ENCODE assay signal across 14 cellular contexts in the genomic region with DNA sequence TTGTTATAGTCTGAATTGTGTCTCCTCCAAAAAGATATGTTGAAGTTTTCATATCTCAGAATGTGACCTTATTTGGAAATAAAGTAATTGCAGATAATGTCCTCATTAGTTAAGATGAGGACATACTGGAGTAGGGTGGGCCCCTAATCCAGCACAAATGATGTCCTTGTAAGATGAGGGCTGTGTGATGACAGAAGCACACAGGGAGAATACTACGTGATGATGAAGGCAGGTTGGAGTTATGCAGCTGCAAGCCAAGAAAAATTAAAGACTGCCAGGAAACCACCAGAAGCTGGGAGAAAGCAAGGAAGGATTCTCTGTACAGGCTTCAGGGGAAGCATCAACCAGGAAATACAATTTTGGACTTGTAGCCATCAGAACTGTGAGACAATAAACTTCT. TPM values are rescaled to one million over a fixed set of nuclear protein-coding genes. Genes with fewer than 3 reads are reported as not detected.
DNase-seq lines count a peak whose midpoint lies in the region; ATAC-seq and TF ChIP-seq lines count a peak whose summit lies in the region.
"Had no signal": no experiment of that assay in that cellular context is flagged by ENCODE, and none has a peak within 500 bp of the region (broad histone marks: within the 10 kb centered on the region; RNA-seq: fewer than 3 reads in every experiment).

No MANE protein-coding gene starts in this region.

- H3K4me1 Mint-ChIP-seq in CD8-positive, alpha-beta T cell (ENCODE audit: low read depth): no peaks in the 10 kb centered on the region
- H3K4me1 Mint-ChIP-seq: CD14-positive monocyte; CD8-positive, alpha-beta memory T cell; IgD-negative memory B cell had no signal

- H3K9me3 Mint-ChIP-seq in CD8-positive, alpha-beta T cell: no peaks in the 10 kb centered on the region

- no peak overlapping the region for H3K56ac ChIP-seq in IMR-90 (ENCODE audit: extremely low read depth, insufficient read depth, low read length)

- no peaks in the 10 kb centered on the region for H4K20me1 ChIP-seq in IMR-90 (ENCODE audit: insufficient read depth, low read length)

- dilution Hi-C loops in IMR-90 (cut with HindIII; ENCODE audit: low sequenced_read_pairs, unreplicated experiment): no loop called here

- no peak overlapping the region for H3K14ac ChIP-seq in IMR-90 (replicated peaks; ENCODE audit: low read depth, low read length)

- H3K4me3 ChIP-seq in IMR-90 (ENCODE audit: insufficient read depth, low read depth, low read length): no peak overlapping the region
- H3K4me3 ChIP-seq in fibroblast of the aortic adventitia (ENCODE audit: low read depth, low read length): no peak overlapping the region
- no peak overlapping the region for H3K4me3 ChIP-seq in CD8-positive, alpha-beta T cell (ENCODE audit: low read depth, low read length)
- H3K4me3 ChIP-seq: A549 had no signal

- no peaks in the 10 kb centered on the region for H3K36me3 Mint-ChIP-seq in CD8-positive, alpha-beta T cell
- H3K36me3 Mint-ChIP-seq: CD14-positive monocyte; CD8-positive, alpha-beta memory T cell; IgD-negative memory B cell had no signal

- TF ChIP-seq CTCF in IMR-90 (conservative IDR thresholded peaks at IDR 0.05; ENCODE audit: low read depth, low read length): no peak
- no peak for TF ChIP-seq CTCF in fibroblast of the aortic adventitia (IDR thresholded peaks at IDR 0.05; ENCODE audit: insufficient read depth, low read length)
- TF ChIP-seq CTCF in CD8-positive, alpha-beta T cell (IDR thresholded peaks at IDR 0.05): no peak

- in situ Hi-C loops in IMR-90 (cut with MboI; ENCODE audit: low sequenced_read_pairs): no loop called here

- H3K4me1 ChIP-seq in IMR-90 (ENCODE audit: control insufficient read depth, insufficient read depth, low read length): no peaks in the 10 kb centered on the region
- no peaks in the 10 kb centered on the region for H3K4me1 ChIP-seq in CD8-positive, alpha-beta T cell (ENCODE audit: insufficient read depth, low read length)
- H3K4me1 ChIP-seq: A549, Caco-2 had no signal

- no peak overlapping the region for H3K4ac ChIP-seq in IMR-90 (ENCODE audit: low read depth, low read length)

- no peak for TF ChIP-seq POLR2A in IMR-90 (IDR thresholded peaks at IDR 0.05; ENCODE audit: low read depth, low read length)

- no peak overlapping the region for H2BK5ac ChIP-seq in IMR-90 (ENCODE audit: low read depth, low read length, poor library complexity, severe bottlenecking)

- peak; percentile 29 for DNase-seq in IMR-90
- peak; percentile 25 for DNase-seq in astrocyte of the hippocampus (ENCODE audit: low read depth, low spot score)
- peak; percentile 63 for DNase-seq in fibroblast of the aortic adventitia (ENCODE audit: low read depth)
- DNase-seq in CD8-positive, alpha-beta T cell: no peak
- no peak for DNase-seq in NOMO-1 (lab: John Stamatoyannopoulos, UW; ENCODE audit: unreplicated experiment in 2 of 2)
- DNase-seq: Caco-2; CD8-positive, alpha-beta memory T cell; DND-41; GF-D8 had no signal

- H4K8ac ChIP-seq in IMR-90 (ENCODE audit: low read depth in 2 of 2, low read length in 2 of 2): no peak overlapping the region

- no peak overlapping the region for H3K27ac ChIP-seq in IMR-90 (ENCODE audit: insufficient read depth, low read length)
- no peak overlapping the region for H3K27ac ChIP-seq in CD8-positive, alpha-beta T cell (ENCODE audit: low read depth, low read length)
- H3K27ac ChIP-seq: A549 had no signal

- no peak overlapping the region for H3K23ac ChIP-seq in IMR-90 (ENCODE audit: low read depth, low read length)

- no peaks in the 10 kb centered on the region for H3K79me1 ChIP-seq in IMR-90 (ENCODE audit: low read depth in 1 of 2, low read length in 2 of 2)

- H3K9me3 ChIP-seq in IMR-90 (ENCODE audit: control insufficient read depth, insufficient read depth, low read length): no peaks in the 10 kb centered on the region
- H3K9me3 ChIP-seq in CD8-positive, alpha-beta T cell (ENCODE audit: low read length): no peaks in the 10 kb centered on the region
- H3K9me3 ChIP-seq: A549, Caco-2 had no signal

- POLR2A ChIA-PET in IMR-90 (lab: Charles Lee; ENCODE audit: unreplicated experiment): no interaction called here
- POLR2A ChIA-PET in CD8-positive, alpha-beta T cell (lab: Charles Lee): no interaction called here

- no peak overlapping the region for H2BK20ac ChIP-seq in IMR-90 (ENCODE audit: low read depth, low read length)

- CTCF ChIA-PET in IMR-90 (lab: Yijun Ruan, JAX): no interaction called here
- CTCF ChIA-PET in CD8-positive, alpha-beta T cell (lab: Charles Lee): no interaction called here

- no peaks in the 10 kb centered on the region for H3K36me3 ChIP-seq in IMR-90 (ENCODE audit: control insufficient read depth, insufficient read depth, low read length)
- no peaks in the 10 kb centered on the region for H3K36me3 ChIP-seq in CD8-positive, alpha-beta T cell (ENCODE audit: insufficient read depth, low read length)

- no TSS peak for BruUV-seq in IMR-90 (replicated peaks; lab: Mats Ljungman, UMichigan)

- ATAC-seq in IMR-90 (ENCODE audit: low read depth) (no peak), HG03159 (IDR thresholded peaks at IDR 0.05; ENCODE audit: unreplicated experiment) (no peak)
- no peak for ATAC-seq in CD8-positive, alpha-beta T cell
- ATAC-seq: A549, HCT116 had no signal

- H3K27me3 ChIP-seq in IMR-90 (ENCODE audit: control insufficient read depth, insufficient read depth, low read length): no peaks in the 10 kb centered on the region; the same call in 1 of the 2 replicates
- no peaks in the 10 kb centered on the region for H3K27me3 ChIP-seq in CD8-positive, alpha-beta T cell (ENCODE audit: insufficient read depth, low read length)

- H3K27me3 Mint-ChIP-seq in CD8-positive, alpha-beta T cell (ENCODE audit: low read depth): no peaks in the 10 kb centered on the region

- no peak overlapping the region for H2AFZ ChIP-seq in IMR-90 (replicated peaks; ENCODE audit: low read length, poor library complexity)

- H4K91ac ChIP-seq in IMR-90 (ENCODE audit: insufficient read depth, low read depth, low read length): no peak overlapping the region

- no peak overlapping the region for H3K9ac ChIP-seq in IMR-90 (ENCODE audit: low read depth, low read length)

- H2AK9ac ChIP-seq in IMR-90 (replicated peaks; ENCODE audit: low read depth, low read length, poor library complexity): no peak overlapping the region

- H4K5ac ChIP-seq in IMR-90 (ENCODE audit: low read depth, low read length): no peak overlapping the region

- no peaks in the 10 kb centered on the region; the same call in 1 of the 2 replicates for H3K9me1 ChIP-seq in IMR-90 (ENCODE audit: insufficient read depth, low read length)

- no peak overlapping the region for H3K4me2 ChIP-seq in IMR-90 (ENCODE audit: low read depth, low read length)
- H3K4me2 ChIP-seq: A549 had no signal

- H2BK15ac ChIP-seq in IMR-90 (ENCODE audit: low read depth, low read length): no peak overlapping the region

- no peak overlapping the region for H2AK5ac ChIP-seq in IMR-90 (ENCODE audit: low read depth, low read length)

- no peak overlapping the region for H2BK120ac ChIP-seq in IMR-90 (ENCODE audit: low read depth, low read length)

- no peak overlapping the region for H3K27ac Mint-ChIP-seq in CD8-positive, alpha-beta T cell
- H3K27ac Mint-ChIP-seq: CD14-positive monocyte; CD8-positive, alpha-beta memory T cell; IgD-negative memory B cell had no signal

- no CpG with 5 or more reads among the region's 1 CpG for WGBS in IMR-90 (ENCODE audit: extremely low coverage in 2 of 2, insufficient read length in 1 of 2), 2 experiments

- no peak for TF ChIP-seq RAD21 in IMR-90 (IDR thresholded peaks at IDR 0.05; ENCODE audit: low read length)

- intact Hi-C loops in IMR-90 (cut with micrococcal nuclease): no loop called here
- intact Hi-C loops in CD8-positive, alpha-beta T cell (cut with DNase I, micrococcal nuclease): no loop called here

- H3K18ac ChIP-seq in IMR-90 (ENCODE audit: low read depth, low read length): no peak overlapping the region

- H3K4me3 Mint-ChIP-seq in CD8-positive, alpha-beta T cell: no peak overlapping the region
- H3K4me3 Mint-ChIP-seq: CD14-positive monocyte; CD8-positive, alpha-beta memory T cell; IgD-negative memory B cell had no signal

TF ChIP-seq in IMR-90, 13 proteins besides CTCF, POLR2A, EP300 and RAD21 (continues in another document):
- TF ChIP-seq SMC3 (IDR thresholded peaks at IDR 0.05; ENCODE audit: low read depth, low read length) (no peak), MAZ (IDR thresholded peaks at IDR 0.05; ENCODE audit: borderline replicate concordance, low read depth, low read length) (no peak), CHD1 (IDR thresholded peaks at IDR 0.05; ENCODE audit: low read depth, low read length) (no peak), BHLHE40 (IDR thresholded peaks at IDR 0.05; ENCODE audit: low read depth, low read length) (no peak), FOS (IDR thresholded peaks at IDR 0.05; ENCODE audit: low read depth, low read length) (no peak), RFX5 (IDR thresholded peaks at IDR 0.05; ENCODE audit: low read depth, low read length) (no peak), CEBPB (IDR thresholded peaks at IDR 0.05; ENCODE audit: low read depth, low read length) (no peak), RCOR1 (IDR thresholded peaks at IDR 0.05; ENCODE audit: insufficient replicate concordance, low read length) (no peak), MAFK (IDR thresholded peaks at IDR 0.05; ENCODE audit: low read depth, low read length) (no peak)
- TF ChIP-seq, protein P1, sequence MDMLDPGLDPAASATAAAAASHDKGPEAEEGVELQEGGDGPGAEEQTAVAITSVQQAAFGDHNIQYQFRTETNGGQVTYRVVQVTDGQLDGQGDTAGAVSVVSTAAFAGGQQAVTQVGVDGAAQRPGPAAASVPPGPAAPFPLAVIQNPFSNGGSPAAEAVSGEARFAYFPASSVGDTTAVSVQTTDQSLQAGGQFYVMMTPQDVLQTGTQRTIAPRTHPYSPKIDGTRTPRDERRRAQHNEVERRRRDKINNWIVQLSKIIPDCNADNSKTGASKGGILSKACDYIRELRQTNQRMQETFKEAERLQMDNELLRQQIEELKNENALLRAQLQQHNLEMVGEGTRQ (IDR thresholded peaks at IDR 0.05; ENCODE audit: low read depth, low read length): no peak
- TF ChIP-seq, protein P2, sequence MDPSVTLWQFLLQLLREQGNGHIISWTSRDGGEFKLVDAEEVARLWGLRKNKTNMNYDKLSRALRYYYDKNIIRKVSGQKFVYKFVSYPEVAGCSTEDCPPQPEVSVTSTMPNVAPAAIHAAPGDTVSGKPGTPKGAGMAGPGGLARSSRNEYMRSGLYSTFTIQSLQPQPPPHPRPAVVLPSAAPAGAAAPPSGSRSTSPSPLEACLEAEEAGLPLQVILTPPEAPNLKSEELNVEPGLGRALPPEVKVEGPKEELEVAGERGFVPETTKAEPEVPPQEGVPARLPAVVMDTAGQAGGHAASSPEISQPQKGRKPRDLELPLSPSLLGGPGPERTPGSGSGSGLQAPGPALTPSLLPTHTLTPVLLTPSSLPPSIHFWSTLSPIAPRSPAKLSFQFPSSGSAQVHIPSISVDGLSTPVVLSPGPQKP (IDR thresholded peaks at IDR 0.05; ENCODE audit: borderline replicate concordance, low read depth, low read length): no peak

RNA-seq across cellular contexts. Expression of a gene that starts 58.3 kb away (rescaled TPM):
- 14.3 and 22.2 TPM in 2 replicates for total RNA-seq in IMR-90 (2012; rRNA removed)
- polyA plus RNA-seq in IMR-90 (2012; rRNA removed): 9.1 and 11.2 TPM in 2 replicates
- 1.4 and 1.6 TPM in 2 replicates for polyA plus RNA-seq in IMR-90 (2012; cell fraction: cytosol; rRNA removed)
- 2.1 and 7.1 TPM in 2 replicates for polyA plus RNA-seq in IMR-90 (2012; cell fraction: nucleus; rRNA removed; ENCODE audit: low replicate concordance)
- total RNA-seq in fibroblast of the aortic adventitia (ENCODE audit: low replicate concordance): 21.1 and 27.0 TPM in 2 replicates
- total RNA-seq in CD8-positive, alpha-beta T cell: 10 to 100 TPM; 12.8 to 13.9 TPM

Comparison
In these comparisons a context has a peak if more than half of its experiments do, and no peak if none do; other contexts are left out.
1. DNase-seq: peak in IMR-90 (single experiment), astrocyte of the hippocampus (single experiment) and fibroblast of the aortic adventitia (single experiment); none in CD8-positive, alpha-beta T cell (0 of 7) and NOMO-1 (0 of 2).